ENCODE assay signal across 8 cellular contexts in genomic region chr3:118884748-118885206, GRCh38.
DNase-seq lines count a peak whose midpoint lies in the region; ATAC-seq, FAIRE-seq and TF ChIP-seq lines count a peak whose summit lies in the region.

No MANE protein-coding gene starts in this region.

- peaks cover 0 to 8% (median 3%) of the 10 kb centered on the region in 3 donors for H3K27me3 Mint-ChIP-seq in CD14-positive monocyte (ENCODE audit: low read depth in 3 of 3)
- H3K27me3 Mint-ChIP-seq in naive thymus-derived CD4-positive, alpha-beta T cell = peaks cover 8 to 16% (median 11%) of the 10 kb centered on the region in 5 donors

- H3K27ac Mint-ChIP-seq in CD14-positive monocyte = no peak overlapping the region
- H3K27ac Mint-ChIP-seq in naive thymus-derived CD4-positive, alpha-beta T cell = no peak overlapping the region
- H3K27ac Mint-ChIP-seq in stimulated activated effector memory CD8-positive, alpha-beta T cell treated with anti-CD3 and anti-CD28 coated beads, Interleukin-12 subunit alpha, Interleukin-12 subunit beta, amount 100 ng/mL, for 72 hours = no peak overlapping the region

- no peak overlapping the region for H3K27ac ChIP-seq in naive thymus-derived CD4-positive, alpha-beta T cell (ENCODE audit: low read depth, low read length)

- no peaks in the 10 kb centered on the region for H3K27me3 ChIP-seq in naive thymus-derived CD4-positive, alpha-beta T cell (ENCODE audit: control insufficient read depth in 2 of 2, insufficient read depth in 2 of 2, low read length in 2 of 2)

- peak; percentile 87 for FAIRE-seq in GM19239 (lab: Jason Lieb, UNC)

- no peaks in the 10 kb centered on the region for H3K4me1 ChIP-seq in naive thymus-derived CD4-positive, alpha-beta T cell (ENCODE audit: control insufficient read depth in 2 of 2, insufficient read depth in 2 of 2, low read length in 2 of 2)

- H3K4me3 ChIP-seq in epithelial cell of esophagus (ENCODE audit: low read length) = no peak overlapping the region
- no peak overlapping the region for H3K4me3 ChIP-seq in naive thymus-derived CD4-positive, alpha-beta T cell (ENCODE audit: low read length)

- no peaks in the 10 kb centered on the region for H3K36me3 ChIP-seq in naive thymus-derived CD4-positive, alpha-beta T cell (ENCODE audit: control insufficient read depth in 2 of 3, insufficient read depth in 3 of 3, low read length in 3 of 3)

- intact Hi-C loops in CD14-positive monocyte (cut with micrococcal nuclease) = loop anchor here in 1 of 2 donors (10.0 kb wide), 1 partner anchor 360 kb away; the partner anchor contains the start of gene B4GALT4
- intact Hi-C loops in naive thymus-derived CD4-positive, alpha-beta T cell (cut with micrococcal nuclease) = loop anchor here (1.0 to 10.0 kb wide), 6 partner anchors 65 to 797 kb away; partner anchors contain the start of gene IGSF11 (in 2 of the 2)

- H3K4me1 Mint-ChIP-seq in CD14-positive monocyte = no peaks in the 10 kb centered on the region
- peaks cover 0 to 18% (median 7%) of the 10 kb centered on the region in 7 donors for H3K4me1 Mint-ChIP-seq in naive thymus-derived CD4-positive, alpha-beta T cell
- H3K4me1 Mint-ChIP-seq in stimulated activated effector memory CD8-positive, alpha-beta T cell treated with anti-CD3 and anti-CD28 coated beads, Interleukin-12 subunit alpha, Interleukin-12 subunit beta, amount 100 ng/mL, for 72 hours = no peaks in the 10 kb centered on the region

- TF ChIP-seq CTCF in CD14-positive monocyte (IDR thresholded peaks at IDR 0.05) (peak; percentile 78), epithelial cell of esophagus (IDR thresholded peaks at IDR 0.05; ENCODE audit: insufficient read depth, low read depth, low read length, missing control alignments) (peak; percentile 96)

- POLR2A ChIA-PET in naive thymus-derived CD4-positive, alpha-beta T cell (lab: Charles Lee) = interaction anchor here (0.6 to 3.2 kb wide), 3 partner anchors 150 to 514 kb away, joined by 3 to 15 read pairs (median 9); partner anchors contain the start of genes B4GALT4 and IGSF11

- no peaks in the 10 kb centered on the region for H3K9me3 ChIP-seq in naive thymus-derived CD4-positive, alpha-beta T cell (ENCODE audit: control insufficient read depth in 2 of 3, low read length in 3 of 3)

- H3K9me3 Mint-ChIP-seq in CD14-positive monocyte = no peaks in the 10 kb centered on the region
- no peaks in the 10 kb centered on the region for H3K9me3 Mint-ChIP-seq in naive thymus-derived CD4-positive, alpha-beta T cell
- no peaks in the 10 kb centered on the region for H3K9me3 Mint-ChIP-seq in stimulated activated effector memory CD8-positive, alpha-beta T cell treated with anti-CD3 and anti-CD28 coated beads, Interleukin-12 subunit alpha, Interleukin-12 subunit beta, amount 100 ng/mL, for 72 hours

- ATAC-seq in HG03432 (IDR thresholded peaks at IDR 0.05; ENCODE audit: unreplicated experiment) = peak; percentile 72
- peak; percentile 88 for ATAC-seq in naive thymus-derived CD4-positive, alpha-beta T cell
- peak; percentile 85 for ATAC-seq in stimulated activated effector memory CD8-positive, alpha-beta T cell treated with anti-CD3 and anti-CD28 coated beads, Interleukin-12 subunit alpha, Interleukin-12 subunit beta, amount 100 ng/mL, for 72 hours

- CTCF ChIA-PET in naive thymus-derived CD4-positive, alpha-beta T cell (lab: Charles Lee) = interaction anchor here (0.6 to 7.3 kb wide), 40 partner anchors 8 to 966 kb away, joined by 3 to 370 read pairs (median 5); partner anchors contain the start of genes ARHGAP31, B4GALT4 and IGSF11

- H3K36me3 Mint-ChIP-seq in CD14-positive monocyte = no peaks in the 10 kb centered on the region
- no peaks in the 10 kb centered on the region for H3K36me3 Mint-ChIP-seq in naive thymus-derived CD4-positive, alpha-beta T cell
- H3K36me3 Mint-ChIP-seq in stimulated activated effector memory CD8-positive, alpha-beta T cell treated with anti-CD3 and anti-CD28 coated beads, Interleukin-12 subunit alpha, Interleukin-12 subunit beta, amount 100 ng/mL, for 72 hours = no peaks in the 10 kb centered on the region

- H3K4me3 Mint-ChIP-seq in CD14-positive monocyte = no peak overlapping the region
- H3K4me3 Mint-ChIP-seq in naive thymus-derived CD4-positive, alpha-beta T cell = peak overlapping the region in 5 of 10 donors; percentile 21 to 63 (median 40)
- H3K4me3 Mint-ChIP-seq in stimulated activated effector memory CD8-positive, alpha-beta T cell treated with anti-CD3 and anti-CD28 coated beads, Interleukin-12 subunit alpha, Interleukin-12 subunit beta, amount 100 ng/mL, for 72 hours = no peak overlapping the region

- DNase-seq in CD14-positive monocyte (ENCODE audit: low spot score) (peak; percentile 63), GM19239 (ENCODE audit: insufficient read length, low spot score) (peak; percentile 7), NCI-H748 (lab: John Stamatoyannopoulos, UW; ENCODE audit: unreplicated experiment) (peak; percentile 59), epithelial cell of esophagus (ENCODE audit: low read depth) (peak; percentile 71)
- DNase-seq in activated CD8-positive, alpha-beta memory T cell treated with anti-CD3 and anti-CD28 coated beads for 48 hours (ENCODE audit: low read depth in 2 of 3, low spot score in 2 of 3) = peak; percentile 33 to 53 (median 43)
- DNase-seq in naive thymus-derived CD4-positive, alpha-beta T cell = peak; percentile 58 to 83 (median 76)
- DNase-seq in stimulated activated effector memory CD8-positive, alpha-beta T cell treated with anti-CD3 and anti-CD28 coated beads, Interleukin-12 subunit alpha, Interleukin-12 subunit beta, amount 100 ng/mL, for 72 hours (ENCODE audit: low spot score in 2 of 2) = peak; percentile 64 to 83

Comparison
In these comparisons a context has a peak if more than half of its experiments do, and no peak if none do; other contexts are left out.
1. DNase-seq: peak in every context shown above with its lines; median percentile 76 in naive thymus-derived CD4-positive, alpha-beta T cell; 74 in stimulated activated effector memory CD8-positive, alpha-beta T cell treated with anti-CD3 and anti-CD28 coated beads, Interleukin-12 subunit alpha, Interleukin-12 subunit beta, amount 100 ng/mL, for 72 hours; 71 in epithelial cell of esophagus; 63 in CD14-positive monocyte; 59 in NCI-H748; 43 in activated CD8-positive, alpha-beta memory T cell treated with anti-CD3 and anti-CD28 coated beads for 48 hours; 7 in GM19239.